ENCODE assay signal across 9 cellular contexts in the genomic region with DNA sequence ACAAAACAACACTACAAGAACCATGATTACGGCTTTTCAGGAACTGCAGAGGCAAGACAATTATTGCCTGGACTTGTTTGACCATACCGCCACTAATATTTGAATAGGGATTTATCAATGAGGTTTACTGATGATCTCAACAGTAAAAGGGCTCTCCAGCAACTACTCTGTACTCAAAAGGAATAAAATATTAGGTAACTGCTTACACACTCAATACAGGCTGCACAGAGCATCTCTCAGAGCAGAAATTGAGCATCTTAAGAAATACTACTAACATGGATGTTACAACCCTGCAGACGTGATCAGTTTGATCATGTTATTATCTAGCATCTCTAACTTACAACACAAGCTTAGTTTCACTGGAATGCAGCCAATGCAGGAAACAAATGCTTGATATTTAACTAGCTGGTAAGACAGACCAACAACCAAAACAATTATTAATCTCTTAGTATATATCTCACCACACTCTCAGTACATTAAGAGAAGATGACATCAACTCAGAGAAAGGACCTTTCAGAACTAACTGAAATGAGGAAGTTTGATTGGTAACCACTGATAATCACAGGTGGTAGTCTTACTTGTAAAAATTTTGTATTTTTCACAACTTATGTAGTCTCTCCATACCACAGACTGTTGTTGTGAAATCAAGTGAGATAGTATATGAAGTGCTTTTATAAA.
A peak's percentile ranks its signal among the peaks of the same experiment; 100 is the strongest.
DNase-seq lines count a peak whose midpoint lies in the region; ATAC-seq and TF ChIP-seq lines count a peak whose summit lies in the region.
"Had no signal": no experiment of that assay in that cellular context is flagged by ENCODE, and none has a peak within 500 bp of the region (broad histone marks: within the 10 kb centered on the region; RNA-seq: fewer than 3 reads in every experiment).

No MANE protein-coding gene starts in this region.

- H3K4me1 ChIP-seq in endocrine pancreas (ENCODE audit: control insufficient read depth, insufficient read depth, low read length) (peaks cover 34% of the 10 kb centered on the region), tibial artery (peaks cover 0 to 73% (median 33%) of the 10 kb centered on the region in 4 donors)

- H3K9me3 ChIP-seq in endocrine pancreas (ENCODE audit: control insufficient read depth, low read length) (no peaks in the 10 kb centered on the region), tibial artery (no peaks in the 10 kb centered on the region), WERI-Rb-1 (ENCODE audit: severe bottlenecking) (no peaks in the 10 kb centered on the region)

- no peak overlapping the region for H3K9ac ChIP-seq in endocrine pancreas (ENCODE audit: control insufficient read depth, insufficient read depth, low read length)

- intact Hi-C loops in tibial artery (cut with DNase I; ENCODE audit: low total_unique reads): no loop called here

- H3K36me3 ChIP-seq in endocrine pancreas (ENCODE audit: control insufficient read depth, insufficient read depth, low read length): no peaks in the 10 kb centered on the region
- no peaks in the 10 kb centered on the region for H3K36me3 ChIP-seq in tibial artery
- H3K36me3 ChIP-seq in WERI-Rb-1: peaks cover 18% of the 10 kb centered on the region

- H3K4me3 ChIP-seq in endocrine pancreas (ENCODE audit: control insufficient read depth, insufficient read depth, low read length) (peak overlapping the region; percentile 4), tibial artery (no peak overlapping the region), WERI-Rb-1 (ENCODE audit: low read depth, low read length) (no peak overlapping the region)

- TF ChIP-seq CTCF in tibial artery (IDR thresholded peaks at IDR 0.05) (no peak), WERI-Rb-1 (IDR thresholded peaks at IDR 0.05; ENCODE audit: low read depth, low read length) (no peak)

- ATAC-seq in GM19395 (IDR thresholded peaks at IDR 0.05; ENCODE audit: unreplicated experiment): peak; percentile 78
- peak; percentile 58 for ATAC-seq in HG03521 (IDR thresholded peaks at IDR 0.05; ENCODE audit: unreplicated experiment)

- DNase-seq in AML-193 (lab: John Stamatoyannopoulos, UW) (peak; percentile 12 to 27), NCI-H524 (lab: John Stamatoyannopoulos, UW) (no peak), tibial artery (no peak), WERI-Rb-1 (no peak), NCI-H2107 (lab: John Stamatoyannopoulos, UW) (no peak)
- DNase-seq: cortex of kidney had no signal

- H3K27ac ChIP-seq in tibial artery (no peak overlapping the region), WERI-Rb-1 (no peak overlapping the region)

- H3K27me3 ChIP-seq in endocrine pancreas (ENCODE audit: control insufficient read depth, insufficient read depth, low read length) (no peaks in the 10 kb centered on the region), tibial artery (no peaks in the 10 kb centered on the region), WERI-Rb-1 (ENCODE audit: insufficient read depth, low read depth, severe bottlenecking) (no peaks in the 10 kb centered on the region)

Comparison
In these comparisons a context has a peak if more than half of its experiments do, and no peak if none do; other contexts are left out.
1. DNase-seq: peak in AML-193 (2 of 2); none in NCI-H524 (0 of 2), tibial artery (0 of 2), WERI-Rb-1 (single experiment) and NCI-H2107 (single experiment).